Comparison of ENCODE assay signal across 8 cellular contexts in genomic region chr9:125747053-125747764, GRCh38. TPM values are rescaled to one million over a fixed set of nuclear protein-coding genes. Genes with fewer than 3 reads are reported as not detected.
DNase-seq lines count a peak whose midpoint lies in the region; ATAC-seq and TF ChIP-seq lines count a peak whose summit lies in the region.

Gene PBX3 (plus strand): TSS chr9:125747373.

- peak; percentile 64 for DNase-seq in ELR (ENCODE audit: low read depth)
- peak; percentile 57 for DNase-seq in MG63
- DNase-seq in activated CD4-positive, alpha-beta T cell treated with anti-CD3 and anti-CD28 coated beads for 4 hours: peak; percentile 43 to 51
- DNase-seq in lower lobe of right lung: peak; percentile 72
- DNase-seq in stimulated activated CD8-positive, alpha-beta memory T cell treated with anti-CD3 and anti-CD28 coated beads, Interleukin-15, amount 100 ng/mL, for 1 hour (ENCODE audit: low read depth): peak; percentile 15
- DNase-seq in NOMO-1 treated with DMSO at 0.1 percent for 48 hours (lab: John Stamatoyannopoulos, UW; ENCODE audit: unreplicated experiment): no peak

- no peak for TF ChIP-seq CTCF in lower lobe of right lung (IDR thresholded peaks at IDR 0.05)

- H3K27ac ChIP-seq in duodenal mucosa (ENCODE audit: low read depth, low read length): peak within 1 kb of the TSS; percentile 76
- peak within 1 kb of the TSS; percentile 83 for H3K27ac ChIP-seq in lower lobe of right lung

- H3K9me3 ChIP-seq in MG63: no peaks in the 10 kb centered on the region
- H3K9me3 ChIP-seq in duodenal mucosa (ENCODE audit: control insufficient read depth in 1 of 2, low read length in 2 of 2): no peaks in the 10 kb centered on the region
- no peaks in the 10 kb centered on the region for H3K9me3 ChIP-seq in lower lobe of right lung

- no peaks in the 10 kb centered on the region for H3K36me3 ChIP-seq in MG63
- H3K36me3 ChIP-seq in duodenal mucosa (ENCODE audit: control insufficient read depth in 1 of 2, insufficient read depth in 2 of 2, low read length in 2 of 2): no peaks in the 10 kb centered on the region
- H3K36me3 ChIP-seq in lower lobe of right lung: no peaks in the 10 kb centered on the region

- peak; percentile 17 for ATAC-seq in GM21737 (IDR thresholded peaks at IDR 0.05; ENCODE audit: unreplicated experiment)
- ATAC-seq in lower lobe of right lung: peak; percentile 1 to 4

- H3K4me3 ChIP-seq in MG63 (peak within 1 kb of the TSS; percentile 59), duodenal mucosa (ENCODE audit: low read depth in 1 of 2, low read length in 2 of 2) (peak within 1 kb of the TSS; percentile 83 to 86), lower lobe of right lung (peak within 1 kb of the TSS; percentile 90)

- H3K27me3 ChIP-seq in MG63 (no peaks in the 10 kb centered on the region), duodenal mucosa (ENCODE audit: control insufficient read depth in 1 of 2, insufficient read depth in 2 of 2, low read length in 2 of 2) (no peaks in the 10 kb centered on the region), lower lobe of right lung (ENCODE audit: low read depth) (no peaks in the 10 kb centered on the region)

- intact Hi-C loops in lower lobe of right lung (cut with DNase I): no loop called here

- peaks cover 13 to 15% of the 10 kb centered on the region in 2 donors for H3K4me1 ChIP-seq in duodenal mucosa (ENCODE audit: control insufficient read depth in 1 of 2, insufficient read depth in 2 of 2, low read length in 2 of 2)
- peaks cover 43% of the 10 kb centered on the region for H3K4me1 ChIP-seq in lower lobe of right lung

- peak within 1 kb of the TSS; percentile 65 to 70 for H3K9ac ChIP-seq in duodenal mucosa (ENCODE audit: low read depth in 1 of 2, low read length in 2 of 2)

RNA-seq across cellular contexts. Expression of gene PBX3, which starts in this region (rescaled TPM):
- 12.4 and 18.7 TPM in 2 replicates for total RNA-seq in MG63 (2014; rRNA removed; shearing (Covaris generic); ENCODE audit: low replicate concordance)
- total RNA-seq in lower lobe of right lung: 46.1 TPM
